In genomic region chr19:33796164-33797100, GRCh38 we compare ENCODE assay signal across 8 cellular contexts. TPM values are rescaled to one million over a fixed set of nuclear protein-coding genes. Genes with fewer than 3 reads are reported as not detected.
A peak's percentile ranks its signal among the peaks of the same experiment; 100 is the strongest.
DNase-seq lines count a peak whose midpoint lies in the region; ATAC-seq and TF ChIP-seq lines count a peak whose summit lies in the region.

Gene KCTD15 (plus strand): TSS chr19:33796870. CDS start chr19:33800455, 3,585 bp downstream.

- H3K9me3 ChIP-seq in stomach = no peaks in the 10 kb centered on the region

- WGBS in stomach, 5 donors = 0 to 8% (median 1%) methylated on average over 15 to 122 of the region's 125 CpGs

- peak within 1 kb of the TSS; percentile 63 to 76 for H3K4me3 Mint-ChIP-seq in effector memory CD8-positive, alpha-beta T cell

- peak within 1 kb of the TSS; percentile 100 for H3K27ac ChIP-seq in VCaP
- H3K27ac ChIP-seq in stomach = peak within 1 kb of the TSS; percentile 89 to 98 (median 96)

- TF ChIP-seq EP300 in stomach (IDR thresholded peaks at IDR 0.05) = no peak

- H3K27ac Mint-ChIP-seq in effector memory CD8-positive, alpha-beta T cell = no peak within 1 kb of the TSS

- ATAC-seq in effector memory CD8-positive, alpha-beta T cell (replicated peaks) = peak; percentile 29

- H3K4me1 ChIP-seq in stomach = peaks cover 8 to 53% (median 39%) of the 10 kb centered on the region in 4 donors

- CTCF ChIA-PET in BJ (lab: Yijun Ruan, JAX) = interaction anchor here (0.7 to 4.3 kb wide), 8 partner anchors 8 to 550 kb away, joined by 3 to 48 read pairs (median 4); no protein-coding TSS in a partner anchor

- H3K36me3 ChIP-seq in BJ (ENCODE audit: control insufficient read depth, insufficient read depth, low read length) (peaks cover 5% of the 10 kb centered on the region), stomach (peaks cover 0 to 12% (median 6%) of the 10 kb centered on the region in 4 donors)

- no peaks in the 10 kb centered on the region for H3K9me3 Mint-ChIP-seq in effector memory CD8-positive, alpha-beta T cell

- peaks cover 32 to 40% of the 10 kb centered on the region in 2 donors for H3K27me3 Mint-ChIP-seq in effector memory CD8-positive, alpha-beta T cell

- TF ChIP-seq CTCF in BJ (IDR thresholded peaks at IDR 0.05; ENCODE audit: insufficient read depth, low read depth, low read length) = no peak
- no peak for TF ChIP-seq CTCF in VCaP (conservative IDR thresholded peaks at IDR 0.05)
- no peak for TF ChIP-seq CTCF in stomach (IDR thresholded peaks at IDR 0.05)

- H3K4me1 Mint-ChIP-seq in effector memory CD8-positive, alpha-beta T cell (ENCODE audit: low read depth in 2 of 2) = peaks cover 0 to 2% of the 10 kb centered on the region in 2 donors

- POLR2A ChIA-PET in BJ (lab: Charles Lee) = no interaction called here

- H3K4me3 ChIP-seq in BJ (ENCODE audit: low read depth, low read length) (peak within 1 kb of the TSS; percentile 69), stomach (peak within 1 kb of the TSS; percentile 75 to 88 (median 86))

- intact Hi-C loops in stomach (cut with DNase I; ENCODE audit: low total_unique reads) = loop anchor here (10.0 kb wide), 1 partner anchor 108 kb away; no protein-coding TSS in a partner anchor

- TF ChIP-seq POLR2A in stomach (IDR thresholded peaks at IDR 0.05) = no peak

- peaks cover 5% of the 10 kb centered on the region for H3K36me3 Mint-ChIP-seq in effector memory CD8-positive, alpha-beta T cell (ENCODE audit: insufficient read depth)

- no peak for DNase-seq in BJ (ENCODE audit: low read depth)
- no peak for DNase-seq in HT-29 (ENCODE audit: low spot score)
- no peak for DNase-seq in effector memory CD8-positive, alpha-beta T cell
- DNase-seq in lung microvascular endothelial cell (ENCODE audit: low read depth in 2 of 2) = peak; percentile 55 to 64
- peak; percentile 51 for DNase-seq in stomach
- DNase-seq in 8988T = no peak
- DNase-seq in HPDE6-E6E7 (ENCODE audit: extremely low spot score) = no peak

- peaks cover 2% of the 10 kb centered on the region; the same call in 1 of the 2 replicates for H3K27me3 ChIP-seq in BJ (ENCODE audit: control insufficient read depth, insufficient read depth, low read length)
- peaks cover 0 to 20% (median 0%) of the 10 kb centered on the region in 3 donors for H3K27me3 ChIP-seq in stomach

RNA-seq across cellular contexts. Expression of gene KCTD15, which starts in this region (rescaled TPM):
- polyA plus RNA-seq in BJ (2011; rRNA removed) = 35.5 and 59.1 TPM in 2 replicates
- 23.4 and 27.5 TPM in 2 replicates for polyA minus RNA-seq in BJ (2011; rRNA and poly(A)+ RNA removed)
- 25.4 and 28.1 TPM in 2 replicates for total RNA-seq in HT-29 (2014; rRNA removed; shearing (Covaris generic))
- total RNA-seq in lung microvascular endothelial cell = 16.7 and 21.4 TPM in 2 replicates
- 100 to 1,000 TPM in 1 of 5 donors, 10 to 100 TPM in 4; 16.5 to 172 (median 32.4) TPM for total RNA-seq in stomach
- 10 to 100 TPM; 14.1 to 28.8 (median 18.2) TPM for polyA plus RNA-seq in stomach

Comparison
In these comparisons a context has a peak if more than half of its experiments do, and no peak if none do; other contexts are left out.
1. DNase-seq: peak in lung microvascular endothelial cell (2 of 2) and stomach (single experiment); none in BJ (single experiment), HT-29 (single experiment), effector memory CD8-positive, alpha-beta T cell (0 of 3), 8988T (single experiment) and HPDE6-E6E7 (single experiment).